In the genomic region with DNA sequence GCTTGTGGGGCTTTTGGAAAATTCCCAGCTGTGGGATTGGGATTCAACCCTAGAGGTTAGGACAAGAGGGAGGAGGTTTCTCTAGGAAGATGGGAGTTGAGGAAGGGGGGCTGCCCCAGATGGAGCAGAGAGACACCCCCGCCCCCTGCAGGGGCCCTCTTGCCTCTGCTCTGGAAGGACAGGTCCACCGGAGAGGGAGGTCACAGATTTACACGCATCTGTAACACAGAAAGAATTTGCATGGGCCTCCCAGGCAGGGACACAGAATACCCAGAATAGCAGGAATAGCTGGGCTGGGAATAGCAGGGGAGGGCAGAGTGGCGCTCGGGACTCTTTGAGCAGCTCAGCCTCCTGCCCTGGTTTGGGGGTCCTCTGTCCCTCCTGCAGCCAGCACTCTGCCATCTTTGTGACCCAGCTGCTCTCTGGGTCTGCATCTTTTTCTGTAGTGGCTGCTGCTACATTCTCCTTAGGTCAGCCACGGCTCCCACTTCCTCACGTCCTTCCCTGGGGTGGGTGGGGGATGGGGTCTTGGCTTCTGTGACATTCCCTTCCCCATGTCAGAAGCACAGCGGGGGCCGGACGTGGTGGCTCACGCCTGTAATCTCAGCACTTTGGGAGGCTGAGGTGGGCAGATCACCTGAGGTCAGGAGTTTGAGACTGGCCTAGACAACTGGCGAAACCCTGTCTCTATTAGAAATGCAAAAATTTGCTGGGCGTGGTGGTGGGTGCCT, we compare ENCODE assay signal across 2 cellular contexts.
TF ChIP-seq lines count a peak whose summit lies in the region.

No MANE protein-coding gene starts in this region.

TF ChIP-seq in A549, 52 proteins besides CTCF, POLR2A, EP300 and RAD21:
- TF ChIP-seq BHLHE40 (IDR thresholded peaks at IDR 0.05; ENCODE audit: low read depth, low read length) (no peak), HOXB13 (CRISPR knock-in tag; IDR thresholded peaks at IDR 0.05; ENCODE audit: low read depth) (no peak), CBX2 (IDR thresholded peaks at IDR 0.05; ENCODE audit: borderline replicate concordance, low read depth) (no peak), KDM1A (IDR thresholded peaks at IDR 0.05; ENCODE audit: low read depth) (no peak), PHF8 (IDR thresholded peaks at IDR 0.05; ENCODE audit: borderline replicate concordance, low read depth) (no peak), MAZ (IDR thresholded peaks at IDR 0.05; ENCODE audit: borderline replicate concordance, low read depth, low read length) (no peak), HOXB5 (CRISPR knock-in tag; IDR thresholded peaks at IDR 0.05) (no peak), CHD4 (IDR thresholded peaks at IDR 0.05; ENCODE audit: borderline replicate concordance) (no peak)

TF ChIP-seq in IMR-90, 13 proteins besides CTCF, POLR2A, EP300 and RAD21:
- TF ChIP-seq MXI1 (IDR thresholded peaks at IDR 0.05; ENCODE audit: borderline replicate concordance, low read depth, low read length), result no peak
